21 cellular contexts compared by ENCODE assay signal in genomic region chr2:54385271-54385670, GRCh38.
A peak's percentile ranks its signal among the peaks of the same experiment; 100 is the strongest.
DNase-seq lines count a peak whose midpoint lies in the region; ATAC-seq and TF ChIP-seq lines count a peak whose summit lies in the region.
"Had no signal": no experiment of that assay in that cellular context is flagged by ENCODE, and none has a peak within 500 bp of the region (broad histone marks: within the 10 kb centered on the region; RNA-seq: fewer than 3 reads in every experiment).

No MANE protein-coding gene starts in this region.

- no peak for ATAC-seq in right cardiac atrium
- ATAC-seq: Right ventricle myocardium inferior had no signal

- WGBS in right cardiac atrium, result 94% methylated on average over 1 of the region's 1 CpG
- WGBS in neuronal stem cell (ENCODE audit: extremely low coverage in 2 of 2, insufficient read length in 2 of 2, insufficient replicate concordance in 1 of 2), 2 donors, result no CpG with 5 or more reads among the region's 1 CpG
- no CpG with 5 or more reads among the region's 1 CpG for WGBS in mesendoderm (ENCODE audit: extremely low coverage, insufficient coverage, low lambda C conversion rate)

- no peak overlapping the region for H2BK15ac ChIP-seq in neuronal stem cell (ENCODE audit: low read length)
- no peak overlapping the region for H2BK15ac ChIP-seq in mesendoderm (replicated peaks; ENCODE audit: low read depth)

- peak overlapping the region; percentile 89 for H3K27ac ChIP-seq in left ventricle myocardium inferior (replicated peaks)
- no peak overlapping the region for H3K27ac ChIP-seq in right cardiac atrium (ENCODE audit: low read length)
- peak overlapping the region; percentile 51 to 98 (median 92) for H3K27ac ChIP-seq in dorsolateral prefrontal cortex
- H3K27ac ChIP-seq in neuronal stem cell (replicated peaks; ENCODE audit: low read length), result no peak overlapping the region
- no peak overlapping the region for H3K27ac ChIP-seq in mesendoderm (ENCODE audit: low read depth, low read length)
- H3K27ac ChIP-seq: HL-60 had no signal

- TF ChIP-seq CTCF in left ventricle myocardium inferior (IDR thresholded peaks at IDR 0.05; ENCODE audit: borderline replicate concordance), result no peak
- no peak for TF ChIP-seq CTCF in dorsolateral prefrontal cortex (IDR thresholded peaks at IDR 0.05 in 54 of 56, conservative IDR thresholded peaks at IDR 0.05 in 2 of 56; ENCODE audit: low read depth in 1 of 56, partially characterized antibody in 56 of 56)

- H3K4me3 ChIP-seq in left ventricle myocardium inferior, result no peak overlapping the region
- no peak overlapping the region for H3K4me3 ChIP-seq in right cardiac atrium (ENCODE audit: low read length)
- H3K4me3 ChIP-seq in dorsolateral prefrontal cortex, result peak overlapping the region in 22 of 59 donors; percentile 7 to 55 (median 35)
- H3K4me3 ChIP-seq in neuronal stem cell (ENCODE audit: low read length in 2 of 2), result no peak overlapping the region
- no peak overlapping the region for H3K4me3 ChIP-seq in mesendoderm (ENCODE audit: low read length)
- H3K4me3 ChIP-seq: MG63 had no signal

- no peak overlapping the region for H3K18ac ChIP-seq in neuronal stem cell (ENCODE audit: low read length)
- no peak overlapping the region for H3K18ac ChIP-seq in mesendoderm (ENCODE audit: low read length)

- H3K4me1 ChIP-seq in left ventricle myocardium inferior, result peaks cover 51% of the 10 kb centered on the region
- peaks cover 12% of the 10 kb centered on the region for H3K4me1 ChIP-seq in right cardiac atrium (ENCODE audit: control insufficient read depth, insufficient read depth, low read length)
- peaks cover 11 to 18% of the 10 kb centered on the region in 2 donors for H3K4me1 ChIP-seq in neuronal stem cell (ENCODE audit: control insufficient read depth in 2 of 2, insufficient read depth in 1 of 2, low read depth in 1 of 2, low read length in 2 of 2)
- no peaks in the 10 kb centered on the region for H3K4me1 ChIP-seq in mesendoderm (ENCODE audit: control insufficient read depth, low read depth, low read length)
- H3K4me1 ChIP-seq: BE2C, Caco-2 had no signal

- H3K9ac ChIP-seq in neuronal stem cell (ENCODE audit: low read depth, low read length, poor library complexity), result no peak overlapping the region
- H3K9ac ChIP-seq in mesendoderm (ENCODE audit: low read length), result no peak overlapping the region

- no peaks in the 10 kb centered on the region for H3K79me2 ChIP-seq in mesendoderm (ENCODE audit: control insufficient read depth, insufficient read depth, low read length)

- H3K56ac ChIP-seq in mesendoderm (ENCODE audit: low read length), result no peak overlapping the region

- no peak overlapping the region for H3K4ac ChIP-seq in neuronal stem cell (ENCODE audit: low read length)
- no peak overlapping the region for H3K4ac ChIP-seq in mesendoderm (ENCODE audit: low read depth, low read length)

- H3K9me3 ChIP-seq in left ventricle myocardium inferior (replicated peaks) (no peaks in the 10 kb centered on the region), right cardiac atrium (ENCODE audit: control insufficient read depth, low read length) (no peaks in the 10 kb centered on the region), neuronal stem cell (replicated peaks in 1 of 2; ENCODE audit: control insufficient read depth in 2 of 2, insufficient read depth in 1 of 2, low read depth in 1 of 2, low read length in 2 of 2) (no peaks in the 10 kb centered on the region)
- H3K9me3 ChIP-seq: BE2C, Caco-2, MG63 had no signal

- H4K8ac ChIP-seq in neuronal stem cell (ENCODE audit: low read depth, low read length) (no peak overlapping the region), mesendoderm (ENCODE audit: low read depth, low read length) (no peak overlapping the region)

- H3K79me1 ChIP-seq in neuronal stem cell (ENCODE audit: low read depth, low read length) (no peaks in the 10 kb centered on the region), mesendoderm (ENCODE audit: low read length) (no peaks in the 10 kb centered on the region)

- H3K14ac ChIP-seq in neuronal stem cell (ENCODE audit: low read length), result no peak overlapping the region

- intact Hi-C loops in left ventricle myocardium inferior (cut with micrococcal nuclease), result no loop called here
- intact Hi-C loops in right cardiac atrium (cut with DNase I), result no loop called here
- intact Hi-C loops in dorsolateral prefrontal cortex (cut with DNase I), result loop anchor here (2.0 to 10.0 kb wide), 2 partner anchors 54 to 70 kb away; partner anchors contain the start of gene SPTBN1 (in 1 of the 2)

- H2AFZ ChIP-seq in neuronal stem cell (ENCODE audit: low read length), result peak overlapping the region; percentile 68

- DNase-seq in left ventricle myocardium inferior (no peak), right cardiac atrium (no peak), dorsolateral prefrontal cortex (no peak), neuronal stem cell (ENCODE audit: low spot score) (no peak), NCI-H345 (lab: John Stamatoyannopoulos, UW) (no peak), SHP77 treated with DMSO at 0.1 percent for 48 hours (lab: John Stamatoyannopoulos, UW) (no peak), mesendoderm (no peak)
- DNase-seq: BE2C; Caco-2; CD4-positive, alpha-beta T cell; DMS153; GDM1; Karpas-422; MG63; NCI-H1092; NCI-H1436 treated with DMSO at 0.1 percent for 48 hours; NCI-H2029; NCI-H446; NCI-H774 had no signal

- no peak overlapping the region for H3K4me2 ChIP-seq in neuronal stem cell (ENCODE audit: insufficient read depth, low read length, poor library complexity, severe bottlenecking)
- no peak overlapping the region for H3K4me2 ChIP-seq in mesendoderm (ENCODE audit: low read length)

- no peak overlapping the region for H4K91ac ChIP-seq in neuronal stem cell (ENCODE audit: low read depth, low read length, poor library complexity)

- H4K5ac ChIP-seq in mesendoderm (ENCODE audit: low read length), result no peak overlapping the region

- H2BK5ac ChIP-seq in neuronal stem cell (ENCODE audit: low read length) (no peak overlapping the region), mesendoderm (ENCODE audit: low read length) (no peak overlapping the region)

- H2AK5ac ChIP-seq in neuronal stem cell (ENCODE audit: low read depth, low read length) (no peak overlapping the region), mesendoderm (ENCODE audit: low read length) (no peak overlapping the region)

- H2BK120ac ChIP-seq in neuronal stem cell (ENCODE audit: low read depth, low read length), result no peak overlapping the region
- H2BK120ac ChIP-seq in mesendoderm (ENCODE audit: low read depth, low read length), result no peak overlapping the region

- H3K36me3 ChIP-seq in left ventricle myocardium inferior, result no peaks in the 10 kb centered on the region
- H3K36me3 ChIP-seq in neuronal stem cell (replicated peaks in 1 of 2; ENCODE audit: control insufficient read depth in 2 of 2, insufficient read depth in 2 of 2, low read length in 2 of 2), result no peaks in the 10 kb centered on the region
- H3K36me3 ChIP-seq in mesendoderm (ENCODE audit: control insufficient read depth, insufficient read depth, low read length), result no peaks in the 10 kb centered on the region
- H3K36me3 ChIP-seq: BE2C, MG63 had no signal

- no peak overlapping the region for H2BK12ac ChIP-seq in neuronal stem cell (ENCODE audit: low read length)

- H3K27me3 ChIP-seq in left ventricle myocardium inferior (ENCODE audit: low read depth) (no peaks in the 10 kb centered on the region), right cardiac atrium (ENCODE audit: control insufficient read depth, insufficient read depth) (no peaks in the 10 kb centered on the region), dorsolateral prefrontal cortex (no peaks in the 10 kb centered on the region), neuronal stem cell (ENCODE audit: control insufficient read depth in 3 of 3, insufficient read depth in 3 of 3, low read depth in 1 of 3, low read length in 3 of 3) (no peaks in the 10 kb centered on the region), mesendoderm (ENCODE audit: insufficient read depth, low read length, poor library complexity) (no peaks in the 10 kb centered on the region)
- H3K27me3 ChIP-seq: BE2C, MG63 had no signal

- H3K23ac ChIP-seq in neuronal stem cell (ENCODE audit: low read depth, low read length, poor library complexity) (no peak overlapping the region), mesendoderm (ENCODE audit: low read length) (no peak overlapping the region)

Comparison
In these comparisons a context has a peak if more than half of its experiments do, and no peak if none do; other contexts are left out.
1. H3K27ac ChIP-seq: peak in left ventricle myocardium inferior (single experiment) and dorsolateral prefrontal cortex (59 of 59); none in right cardiac atrium (single experiment), neuronal stem cell (single experiment) and mesendoderm (single experiment).
2. intact Hi-C loops: an anchor here in dorsolateral prefrontal cortex (2.0 to 10.0 kb wide); none called in left ventricle myocardium inferior and right cardiac atrium.